8 cellular contexts compared by ENCODE assay signal in the genomic region with DNA sequence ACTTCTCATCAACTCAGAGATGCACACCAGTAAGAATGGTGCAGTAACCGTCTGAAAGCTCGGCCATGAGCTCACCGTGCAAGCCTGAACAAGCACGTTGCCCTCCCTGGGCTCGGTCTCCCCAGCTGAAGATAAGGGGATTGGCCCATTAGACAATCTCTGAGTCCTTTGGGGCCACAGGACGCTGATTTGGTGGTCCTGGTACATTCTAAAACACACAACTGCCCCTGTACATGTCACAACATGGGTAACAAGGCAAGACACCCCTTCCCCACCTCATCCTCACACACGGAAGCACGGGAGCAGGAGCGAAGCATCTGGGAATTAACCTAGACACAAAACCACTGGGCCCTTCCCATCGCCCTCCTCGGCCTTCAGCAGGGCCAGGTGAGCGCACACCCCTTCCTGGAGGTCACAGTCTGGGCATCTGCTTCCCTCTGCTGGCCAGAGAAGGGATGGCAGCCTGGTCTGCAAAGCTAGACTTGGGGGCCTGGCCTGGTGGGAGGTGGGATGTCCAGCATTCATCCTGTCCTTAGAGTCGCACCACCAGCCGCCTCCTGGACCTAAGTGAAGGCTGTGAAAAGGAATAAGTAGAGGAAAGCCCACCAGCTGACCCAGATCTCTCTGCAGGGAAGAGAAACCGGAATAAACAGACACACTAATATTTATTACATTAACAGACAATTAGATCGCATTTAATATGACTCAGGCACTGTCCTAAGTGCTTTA. TPM values are rescaled to one million over a fixed set of nuclear protein-coding genes. Genes with fewer than 3 reads are reported as not detected.
DNase-seq lines count a peak whose midpoint lies in the region; ATAC-seq and TF ChIP-seq lines count a peak whose summit lies in the region.

No MANE protein-coding gene starts in this region.

- H3K4me2 ChIP-seq in KMS-11, result no peak overlapping the region; the same call in 1 of the 2 replicates

- ATAC-seq in GM18909 (IDR thresholded peaks at IDR 0.05; ENCODE audit: poor library complexity, unreplicated experiment), result peak; percentile 59
- ATAC-seq in gastrocnemius medialis, result peak; percentile 76 to 90
- no peak for ATAC-seq in HG03025 (IDR thresholded peaks at IDR 0.05; ENCODE audit: low FRiP score, unreplicated experiment)

- intact Hi-C loops in gastrocnemius medialis (cut with DNase I; ENCODE audit: low total_unique reads), result no loop called here

- no peak for TF ChIP-seq POLR2A in gastrocnemius medialis (IDR thresholded peaks at IDR 0.05)

- no peak overlapping the region for H3K4me3 ChIP-seq in KMS-11 (IDR thresholded peaks at IDR 0.05; ENCODE audit: insufficient read depth, low read depth, low read length)
- no peak overlapping the region for H3K4me3 ChIP-seq in right atrium auricular region
- H3K4me3 ChIP-seq in gastrocnemius medialis, result no peak overlapping the region

- peaks cover 98% of the 10 kb centered on the region for H3K27me3 ChIP-seq in KMS-11 (ENCODE audit: insufficient read depth, low read depth)
- H3K27me3 ChIP-seq in right atrium auricular region, result peaks cover 0 to 3% of the 10 kb centered on the region in 2 donors
- no peaks in the 10 kb centered on the region for H3K27me3 ChIP-seq in gastrocnemius medialis

- peak overlapping the region; percentile 4; the same call in 1 of the 2 replicates for H2AFZ ChIP-seq in KMS-11 (ENCODE audit: low read depth)

- H3K27me3 Mint-ChIP-seq in activated naive CD4-positive, alpha-beta T cell treated with anti-CD3 and anti-CD28 coated beads, Interleukin-2, amount 50 U/mL, for 24 hours, result peaks cover 10% of the 10 kb centered on the region

- H3K36me3 ChIP-seq in KMS-11 (ENCODE audit: insufficient read depth) (no peaks in the 10 kb centered on the region), right atrium auricular region (no peaks in the 10 kb centered on the region), gastrocnemius medialis (no peaks in the 10 kb centered on the region)

- no peaks in the 10 kb centered on the region for H4K20me1 ChIP-seq in KMS-11 (ENCODE audit: insufficient read depth)

- TF ChIP-seq CTCF in KMS-11 (conservative IDR thresholded peaks at IDR 0.05; ENCODE audit: low read depth, low read length) (peak; percentile 100), right atrium auricular region (IDR thresholded peaks at IDR 0.05) (peak; percentile 90 to 91), gastrocnemius medialis (IDR thresholded peaks at IDR 0.05 in 4 of 5, conservative IDR thresholded peaks at IDR 0.05 in 1 of 5) (peak; percentile 90 to 95 (median 95))

- peaks cover 5% of the 10 kb centered on the region for H3K4me1 Mint-ChIP-seq in activated naive CD4-positive, alpha-beta T cell treated with anti-CD3 and anti-CD28 coated beads, Interleukin-2, amount 50 U/mL, for 24 hours

- H3K9me3 ChIP-seq in right atrium auricular region, result no peaks in the 10 kb centered on the region
- H3K9me3 ChIP-seq in gastrocnemius medialis, result no peaks in the 10 kb centered on the region

- H3K27ac Mint-ChIP-seq in activated naive CD4-positive, alpha-beta T cell treated with anti-CD3 and anti-CD28 coated beads, Interleukin-2, amount 50 U/mL, for 24 hours, result peak overlapping the region; percentile 90

- no peak overlapping the region for H3K4me3 Mint-ChIP-seq in activated naive CD4-positive, alpha-beta T cell treated with anti-CD3 and anti-CD28 coated beads, Interleukin-2, amount 50 U/mL, for 24 hours

- DNase-seq in AG20443 (ENCODE audit: low spot score) (peak; percentile 79), SK-N-DZ (ENCODE audit: low spot score) (peak; percentile 79), right atrium auricular region (ENCODE audit: low spot score) (peak; percentile 68), gastrocnemius medialis (peak; percentile 60 to 79)

- H3K4me1 ChIP-seq in KMS-11 (ENCODE audit: low read depth, poor library complexity, severe bottlenecking) (peaks cover 4% of the 10 kb centered on the region), right atrium auricular region (no peaks in the 10 kb centered on the region), gastrocnemius medialis (no peaks in the 10 kb centered on the region)

- H3K9me3 Mint-ChIP-seq in activated naive CD4-positive, alpha-beta T cell treated with anti-CD3 and anti-CD28 coated beads, Interleukin-2, amount 50 U/mL, for 24 hours, result no peaks in the 10 kb centered on the region

- no peaks in the 10 kb centered on the region for H3K36me3 Mint-ChIP-seq in activated naive CD4-positive, alpha-beta T cell treated with anti-CD3 and anti-CD28 coated beads, Interleukin-2, amount 50 U/mL, for 24 hours

- H3K9ac ChIP-seq in KMS-11, result no peak overlapping the region

- H3K79me2 ChIP-seq in KMS-11 (ENCODE audit: insufficient read depth, low read depth), result no peaks in the 10 kb centered on the region

- H3K27ac ChIP-seq in KMS-11 (no peak overlapping the region), right atrium auricular region (no peak overlapping the region), gastrocnemius medialis (peak overlapping the region in 1 of 4 donors; percentile 33)

- in situ Hi-C loops in gastrocnemius medialis (cut with MboI; ENCODE audit: low sequenced_read_pairs in 4 of 4), result loop anchor here (10.0 to 25.0 kb wide), 4 partner anchors 193 to 420 kb away; a partner anchor contains a TSS

RNA-seq across cellular contexts. Expression of a gene that starts 18.9 kb away (rescaled TPM):
- polyA plus RNA-seq in SK-N-DZ (2014; cell fraction: cytosol; rRNA removed), result 95.4 and 103 TPM in 2 replicates
- polyA plus RNA-seq in SK-N-DZ (2014; cell fraction: nucleus; rRNA removed), result 44.5 and 62.6 TPM in 2 replicates
- total RNA-seq in right atrium auricular region, result 10 to 100 TPM; 14.5 to 29.4 TPM
- total RNA-seq in gastrocnemius medialis, result 10 to 100 TPM; 25.3 to 51.8 (median 35.4) TPM
